19 cellular contexts compared by ENCODE assay signal in the genomic region with DNA sequence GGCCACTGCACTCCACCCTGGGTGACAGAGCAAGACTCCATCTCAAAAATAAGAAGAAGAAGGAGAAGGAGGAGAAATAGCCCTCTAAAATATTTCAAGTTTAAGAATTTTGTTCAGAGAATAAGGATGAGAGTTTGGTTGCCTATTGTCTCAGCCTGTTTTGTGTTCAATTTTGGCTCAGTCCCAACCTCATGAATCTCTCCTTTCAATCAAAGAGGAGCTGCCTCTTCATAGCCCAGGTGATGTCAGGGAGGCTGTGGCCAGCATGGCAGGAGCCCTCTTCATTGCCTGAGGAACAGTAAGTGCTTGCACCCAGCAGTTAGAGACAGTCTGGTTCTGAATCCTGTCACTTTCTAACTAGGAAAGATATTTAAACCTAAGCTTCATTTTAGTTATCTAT.
"Had no signal": no experiment of that assay in that cellular context is flagged by ENCODE, and none has a peak within 500 bp of the region (broad histone marks: within the 10 kb centered on the region; RNA-seq: fewer than 3 reads in every experiment).

No MANE protein-coding gene starts in this region.

- DNase-seq: activated CD4-positive, alpha-beta T cell treated with anti-CD3 and anti-CD28 coated beads for 48 hours; activated CD4-positive, CD25-positive, alpha-beta regulatory T cell; activated naive CD4-positive, alpha-beta T cell; activated naive CD8-positive, alpha-beta T cell treated with anti-CD3 and anti-CD28 coated beads for 36 hours; activated T-cell treated with anti-CD3 and anti-CD28 coated beads, Interleukin-2, amount 50 U/mL, for 1 hour; amniotic stem cell; effector memory CD8-positive, alpha-beta T cell; kidney; ovary; psoas muscle; right cardiac atrium; stimulated activated naive CD8-positive, alpha-beta T cell treated with anti-CD3 and anti-CD28 coated beads, Interleukin-15, amount 100 ng/mL, for 72 hours had no signal

- H3K27me3 ChIP-seq: cardiac muscle cell, ovary had no signal

- H3K27ac Mint-ChIP-seq: activated CD8-positive, alpha-beta T cell treated with anti-CD3 and anti-CD28 coated beads for 36 hours; activated naive CD8-positive, alpha-beta T cell treated with anti-CD3 and anti-CD28 coated beads for 36 hours; activated T-helper 17 cell treated with anti-CD3 and anti-CD28 coated beads, Interleukin-2, amount 50 U/mL, for 72 hours; effector memory CD8-positive, alpha-beta T cell; stimulated activated naive CD8-positive, alpha-beta T cell treated with anti-CD3 and anti-CD28 coated beads, Interleukin-15, amount 100 ng/mL, for 72 hours; type B pancreatic cell had no signal

- H3K36me3 Mint-ChIP-seq: activated naive CD8-positive, alpha-beta T cell treated with anti-CD3 and anti-CD28 coated beads for 36 hours; type B pancreatic cell had no signal

- H3K9me3 Mint-ChIP-seq: activated T-helper 17 cell treated with anti-CD3 and anti-CD28 coated beads, Interleukin-2, amount 50 U/mL, for 72 hours; effector memory CD8-positive, alpha-beta T cell; stimulated activated naive CD8-positive, alpha-beta T cell treated with anti-CD3 and anti-CD28 coated beads, Interleukin-15, amount 100 ng/mL, for 72 hours had no signal

- H3K4me1 Mint-ChIP-seq: activated naive CD8-positive, alpha-beta T cell treated with anti-CD3 and anti-CD28 coated beads for 36 hours; activated T-helper 17 cell treated with anti-CD3 and anti-CD28 coated beads, Interleukin-2, amount 50 U/mL, for 72 hours had no signal

- H3K4me1 ChIP-seq: psoas muscle had no signal

- ATAC-seq: effector memory CD8-positive, alpha-beta T cell; psoas muscle; stimulated activated naive CD8-positive, alpha-beta T cell treated with anti-CD3 and anti-CD28 coated beads, Interleukin-15, amount 100 ng/mL, for 72 hours had no signal

- H3K27ac ChIP-seq: cardiac muscle cell, ovary, psoas muscle had no signal

- H3K36me3 ChIP-seq: cardiac muscle cell, ovary had no signal

- H3K9me3 ChIP-seq: ovary, psoas muscle had no signal

- H3K4me3 Mint-ChIP-seq: activated CD8-positive, alpha-beta T cell treated with anti-CD3 and anti-CD28 coated beads for 36 hours; activated naive CD8-positive, alpha-beta T cell treated with anti-CD3 and anti-CD28 coated beads for 36 hours; activated T-helper 17 cell treated with anti-CD3 and anti-CD28 coated beads, Interleukin-2, amount 50 U/mL, for 72 hours; effector memory CD8-positive, alpha-beta T cell; neural crest cell; stimulated activated naive CD8-positive, alpha-beta T cell treated with anti-CD3 and anti-CD28 coated beads, Interleukin-15, amount 100 ng/mL, for 72 hours; type B pancreatic cell had no signal

- H3K27me3 Mint-ChIP-seq: activated CD8-positive, alpha-beta T cell treated with anti-CD3 and anti-CD28 coated beads for 36 hours; activated T-helper 17 cell treated with anti-CD3 and anti-CD28 coated beads, Interleukin-2, amount 50 U/mL, for 72 hours; effector memory CD8-positive, alpha-beta T cell; stimulated activated naive CD8-positive, alpha-beta T cell treated with anti-CD3 and anti-CD28 coated beads, Interleukin-15, amount 100 ng/mL, for 72 hours; type B pancreatic cell had no signal

- H3K4me3 ChIP-seq: cardiac muscle cell, lung, ovary, psoas muscle, skin epidermis had no signal
